1 cellular context compared by ENCODE assay signal in genomic region chr10:99743841-99744240, GRCh38.
TF ChIP-seq lines count a peak whose summit lies in the region.

No MANE protein-coding gene starts in this region.

TF ChIP-seq in HCT116, 20 proteins besides CTCF, POLR2A, EP300 and RAD21:
- TF ChIP-seq ELF1 (IDR thresholded peaks at IDR 0.05; ENCODE audit: borderline replicate concordance, low read depth) = no peak
- no peak for TF ChIP-seq SIN3A (IDR thresholded peaks at IDR 0.05; ENCODE audit: low read depth)
- TF ChIP-seq POLR2AphosphoS5 (IDR thresholded peaks at IDR 0.05; ENCODE audit: low read depth, low read length) = no peak
- TF ChIP-seq MAX (IDR thresholded peaks at IDR 0.05) = no peak
- no peak for TF ChIP-seq ZNF274 (IDR thresholded peaks at IDR 0.05; ENCODE audit: low read depth, low read length)
- no peak for TF ChIP-seq ZFX (IDR thresholded peaks at IDR 0.05)
- no peak for TF ChIP-seq SP1 (IDR thresholded peaks at IDR 0.05; ENCODE audit: low read depth)
- TF ChIP-seq CBX3 (IDR thresholded peaks at IDR 0.05; ENCODE audit: low read depth) = no peak
- TF ChIP-seq ZBTB33 (IDR thresholded peaks at IDR 0.05; ENCODE audit: extremely low read depth, insufficient replicate concordance, low read length) = no peak
- no peak for TF ChIP-seq TCF7L2 (IDR thresholded peaks at IDR 0.05; ENCODE audit: borderline replicate concordance, extremely low read depth, insufficient read depth, insufficient read length)
- TF ChIP-seq JUND (IDR thresholded peaks at IDR 0.05) = no peak
- no peak for TF ChIP-seq EZH2phosphoT487 (IDR thresholded peaks at IDR 0.05; ENCODE audit: borderline replicate concordance)
- no peak for TF ChIP-seq YY1 (IDR thresholded peaks at IDR 0.05; ENCODE audit: extremely low read depth, insufficient replicate concordance, low read depth, low read length)
